15 cellular contexts compared by ENCODE assay signal in the genomic region with DNA sequence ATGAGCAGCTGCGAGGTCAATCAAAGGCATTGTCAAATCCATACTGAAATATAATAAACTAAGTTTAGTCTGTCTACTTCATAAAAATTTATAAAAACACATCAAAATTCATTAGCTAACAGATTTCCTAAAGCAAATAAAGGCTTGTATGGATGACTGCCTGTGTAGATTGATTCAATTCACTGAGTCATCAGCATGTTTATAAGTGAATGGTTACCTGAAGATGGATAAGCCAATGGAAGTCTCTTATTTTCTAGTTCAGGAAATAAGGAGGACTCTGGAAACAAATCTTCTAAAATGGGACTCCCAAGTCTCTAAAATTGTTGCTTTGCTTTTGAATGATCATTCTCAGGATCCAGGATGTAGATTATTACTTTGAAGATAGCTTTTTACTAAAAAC. TPM values are rescaled to one million over a fixed set of nuclear protein-coding genes. Genes with fewer than 3 reads are reported as not detected.
DNase-seq lines count a peak whose midpoint lies in the region; ATAC-seq, FAIRE-seq and TF ChIP-seq lines count a peak whose summit lies in the region.
"Had no signal": no experiment of that assay in that cellular context is flagged by ENCODE, and none has a peak within 500 bp of the region (broad histone marks: within the 10 kb centered on the region; RNA-seq: fewer than 3 reads in every experiment).

No MANE protein-coding gene starts in this region.

- no peak overlapping the region for H3K27ac ChIP-seq in HCT116 (ENCODE audit: low read depth, low read length)
- H3K27ac ChIP-seq in kidney (ENCODE audit: low read depth in 2 of 2, low read length in 2 of 2) = no peak overlapping the region
- H3K27ac ChIP-seq: BLaER1 treated with 17β-estradiol and CSF1 and Interleukin-3, amounts not matched to agents 10 nM and 100 nM; HL-60 had no signal

- no peak for TF ChIP-seq POLR2A in HCT116 (IDR thresholded peaks at IDR 0.05; ENCODE audit: borderline replicate concordance, extremely low read depth, insufficient read depth, insufficient read length)

- H3K4me1 ChIP-seq in HCT116 (ENCODE audit: control insufficient read depth in 1 of 2, insufficient read depth in 2 of 2, low read length in 2 of 2) (no peaks in the 10 kb centered on the region), kidney (ENCODE audit: control insufficient read depth in 1 of 2, insufficient read depth in 1 of 2, low read depth in 1 of 2, low read length in 2 of 2) (no peaks in the 10 kb centered on the region)
- H3K4me1 ChIP-seq: BLaER1 treated with 17β-estradiol and CSF1 and Interleukin-3, amounts not matched to agents 10 nM and 100 nM had no signal

- no peak for TF ChIP-seq RAD21 in HCT116 (IDR thresholded peaks at IDR 0.05; ENCODE audit: low read depth)

- H3K4me2 ChIP-seq in HCT116 (ENCODE audit: low read length) = no peak overlapping the region
- H3K4me2 ChIP-seq: BLaER1 treated with 17β-estradiol and CSF1 and Interleukin-3, amounts not matched to agents 10 nM and 100 nM had no signal

- H4K20me1 ChIP-seq in HCT116 (ENCODE audit: insufficient read depth) = no peaks in the 10 kb centered on the region
- H4K20me1 ChIP-seq: BLaER1 treated with 17β-estradiol and CSF1 and Interleukin-3, amounts not matched to agents 10 nM and 100 nM had no signal

- no peaks in the 10 kb centered on the region for H3K36me3 ChIP-seq in HCT116 (ENCODE audit: control insufficient read depth in 1 of 2, insufficient read depth in 2 of 2, low read length in 2 of 2)
- H3K36me3 ChIP-seq in kidney (ENCODE audit: control insufficient read depth in 1 of 2, insufficient read depth in 2 of 2, low read length in 2 of 2) = no peaks in the 10 kb centered on the region
- H3K36me3 ChIP-seq: BLaER1 treated with 17β-estradiol and CSF1 and Interleukin-3, amounts not matched to agents 10 nM and 100 nM had no signal

- POLR2A ChIA-PET in HCT116 (lab: Charles Lee) = interaction anchor here (1.0 kb wide), 1 partner anchor 56 kb away, joined by 4 read pairs; no protein-coding TSS in a partner anchor

- CTCF ChIA-PET in HCT116 (lab: Charles Lee) = interaction anchor here (2.2 kb wide), 1 partner anchor 10 kb away, joined by 11 read pairs; no protein-coding TSS in a partner anchor

- no peaks in the 10 kb centered on the region for H3K9me3 ChIP-seq in HCT116 (ENCODE audit: control insufficient read depth in 1 of 2, insufficient read depth in 1 of 2, low read depth in 1 of 2, low read length in 2 of 2)
- no peaks in the 10 kb centered on the region for H3K9me3 ChIP-seq in kidney (ENCODE audit: control insufficient read depth in 1 of 2, low read length in 2 of 2)
- H3K9me3 ChIP-seq: BLaER1 treated with 17β-estradiol and CSF1 and Interleukin-3, amounts not matched to agents 10 nM and 100 nM had no signal

- peak overlapping the region; percentile 24 for H2AFZ ChIP-seq in HCT116 (ENCODE audit: low read depth, low read length, poor library complexity, severe bottlenecking)

- no TSS peak for BruUV-seq in HCT116 (replicated peaks; lab: Mats Ljungman, UMichigan)

- H3K4me3 ChIP-seq in HCT116 (replicated peaks in 1 of 2; ENCODE audit: low read depth in 1 of 2, low read length in 2 of 2) (no peak overlapping the region), kidney (ENCODE audit: low read length in 2 of 2) (no peak overlapping the region)
- H3K4me3 ChIP-seq: BLaER1 treated with 17β-estradiol and CSF1 and Interleukin-3, amounts not matched to agents 10 nM and 100 nM had no signal

- RAD21 ChIA-PET in HCT116 (lab: Charles Lee; ENCODE audit: low non-redundant PET in 1 of 2, low total read pairs in 2 of 2, uncharacterized antibody in 2 of 2, unreplicated experiment in 2 of 2) = no interaction called here

- H3K9ac ChIP-seq in HCT116 (ENCODE audit: low read length) (no peak overlapping the region), kidney (ENCODE audit: low read length in 2 of 2) (no peak overlapping the region)
- H3K9ac ChIP-seq: BLaER1 treated with 17β-estradiol and CSF1 and Interleukin-3, amounts not matched to agents 10 nM and 100 nM had no signal

- FAIRE-seq in RCC 7860 (lab: Jason Lieb, UNC) (peak; percentile 59), kidney (lab: Jason Lieb, UNC) (no peak)
- FAIRE-seq: G401.6, GM12891, GM19239 had no signal

- H3K9me2 ChIP-seq in HCT116 (ENCODE audit: insufficient read depth) = no peaks in the 10 kb centered on the region

- H3K79me2 ChIP-seq in HCT116 (ENCODE audit: insufficient read depth, low read length) = no peaks in the 10 kb centered on the region

- intact Hi-C loops in HCT116 (cut with micrococcal nuclease) = no loop called here
- intact Hi-C loops in kidney (cut with DNase I) = loop anchor here (10.0 kb wide), 1 partner anchor 1031 kb away; a partner anchor contains a TSS

- no peak for ATAC-seq in HCT116
- ATAC-seq in GM21737 (IDR thresholded peaks at IDR 0.05; ENCODE audit: unreplicated experiment) = no peak
- ATAC-seq: CD8-positive, alpha-beta T cell had no signal

- no peak for TF ChIP-seq CTCF in HCT116 (IDR thresholded peaks at IDR 0.05 in 2 of 3, conservative IDR thresholded peaks at IDR 0.05 in 1 of 3; ENCODE audit: borderline replicate concordance in 1 of 3, insufficient read depth in 1 of 3, low read depth in 2 of 3, low read length in 2 of 3)
- TF ChIP-seq CTCF in kidney (IDR thresholded peaks at IDR 0.05; ENCODE audit: borderline replicate concordance, extremely low read depth, insufficient read depth) = no peak

- DNase-seq in HCT116 (ENCODE audit: low read depth, low spot score) (no peak), RCC 7860 (ENCODE audit: low spot score) (no peak), kidney glomerular epithelial cell (lab: John Stamatoyannopoulos, UW) (peak; percentile 11), kidney (no peak), mesenteric fat pad (ENCODE audit: low spot score) (no peak)
- DNase-seq: Calu3; CD8-positive, alpha-beta T cell; GOT3; H7 had no signal

- no peaks in the 10 kb centered on the region for H3K27me3 ChIP-seq in HCT116 (ENCODE audit: insufficient read depth, low read length)
- H3K27me3 ChIP-seq: BLaER1 treated with 17β-estradiol and CSF1 and Interleukin-3, amounts not matched to agents 10 nM and 100 nM had no signal

TF ChIP-seq in HCT116, 20 proteins besides CTCF, POLR2A, EP300 and RAD21:
- no peak for TF ChIP-seq CEBPB (IDR thresholded peaks at IDR 0.05; ENCODE audit: low read depth)
- no peak for TF ChIP-seq SP1 (IDR thresholded peaks at IDR 0.05; ENCODE audit: low read depth)
- no peak for TF ChIP-seq SRF (IDR thresholded peaks at IDR 0.05; ENCODE audit: low read depth)
- no peak for TF ChIP-seq EZH2phosphoT487 (IDR thresholded peaks at IDR 0.05; ENCODE audit: borderline replicate concordance)

RNA-seq across cellular contexts. Expression of a gene that starts 57.0 kb away (rescaled TPM):
- total RNA-seq in HCT116 (2021; ENCODE audit: unreplicated experiment) (328 TPM), kidney (173 TPM), mesenteric fat pad (148 TPM)
- polyA plus RNA-seq in HCT116 (2012) = 376 and 446 TPM in 2 replicates
- 156 TPM for polyA plus RNA-seq in kidney (ENCODE audit: insufficient read depth, low read depth, low replicate concordance)
